In genomic region chr17:1473170-1473569, GRCh38 we compare ENCODE assay signal across 14 cellular contexts. TPM values are rescaled to one million over a fixed set of nuclear protein-coding genes. Genes with fewer than 3 reads are reported as not detected.
DNase-seq lines count a peak whose midpoint lies in the region; ATAC-seq and TF ChIP-seq lines count a peak whose summit lies in the region.
"Had no signal": no experiment of that assay in that cellular context is flagged by ENCODE, and none has a peak within 500 bp of the region (broad histone marks: within the 10 kb centered on the region; RNA-seq: fewer than 3 reads in every experiment).

No MANE protein-coding gene starts in this region.

- H4K12ac ChIP-seq in trophoblast cell (ENCODE audit: low read depth, low read length) = no peak overlapping the region

- H4K5ac ChIP-seq in H9 (ENCODE audit: insufficient read length, low read depth, low read length) = no peak overlapping the region

- no peak for TF ChIP-seq RAD21 in SK-N-SH (IDR thresholded peaks at IDR 0.05; ENCODE audit: low read length)

- H3K4me1 ChIP-seq in SK-N-SH (ENCODE audit: control insufficient read depth in 1 of 2, insufficient read depth in 2 of 2, low read depth in 1 of 2, low read length in 1 of 2) (no peaks in the 10 kb centered on the region), H9 (ENCODE audit: insufficient read depth, low read length) (no peaks in the 10 kb centered on the region), trophoblast cell (ENCODE audit: control insufficient read depth in 1 of 2, insufficient read depth in 2 of 2, low read length in 2 of 2) (peaks cover 4 to 5% of the 10 kb centered on the region in 2 experiments)
- peaks cover 0 to 7% of the 10 kb centered on the region in 2 donors for H3K4me1 ChIP-seq in naive thymus-derived CD4-positive, alpha-beta T cell (ENCODE audit: control insufficient read depth in 2 of 2, insufficient read depth in 2 of 2, low read length in 2 of 2)
- H3K4me1 ChIP-seq: uterus had no signal

- H3K79me1 ChIP-seq in H9 (ENCODE audit: insufficient read depth, low read depth, low read length, poor library complexity, severe bottlenecking) (no peaks in the 10 kb centered on the region), trophoblast cell (ENCODE audit: low read length) (no peaks in the 10 kb centered on the region)

- peaks cover 0 to 21% of the 10 kb centered on the region in 2 experiments; a peak in 2 of 4 replicates for H3K4me1 Mint-ChIP-seq in H9
- peaks cover 19% of the 10 kb centered on the region for H3K4me1 Mint-ChIP-seq in activated T-cell treated with anti-CD3 and anti-CD28 coated beads, Interleukin-2, amount 50 U/mL, for 72 hours (ENCODE audit: low read depth)
- peaks cover 15 to 19% (median 18%) of the 10 kb centered on the region in 7 donors for H3K4me1 Mint-ChIP-seq in naive thymus-derived CD4-positive, alpha-beta T cell

- DNase-seq in SK-N-SH (no peak), H9 (peak; percentile 67), hippocampal formation (lab: John Stamatoyannopoulos, UW) (no peak), trophoblast cell (no peak)
- DNase-seq in activated T-cell treated with anti-CD3 and anti-CD28 coated beads, Interleukin-2, amount 50 U/mL, for 72 hours = no peak
- DNase-seq in naive thymus-derived CD4-positive, alpha-beta T cell = no peak
- DNase-seq: lower lobe of right lung; RPMI8226; stimulated activated CD8-positive, alpha-beta memory T cell treated with anti-CD3 and anti-CD28 coated beads, Interleukin-4, amount 100 ng/mL, for 48 hours; T-helper 9 cell; uterus had no signal

- H3K36me3 Mint-ChIP-seq in H9 (ENCODE audit: insufficient read depth in 1 of 3, low read depth in 3 of 3) = peaks cover 10 to 67% (median 39%) of the 10 kb centered on the region in 3 experiments; a peak in 6 of 7 replicates
- H3K36me3 Mint-ChIP-seq in activated T-cell treated with anti-CD3 and anti-CD28 coated beads, Interleukin-2, amount 50 U/mL, for 72 hours (ENCODE audit: insufficient read depth in 2 of 2) = peaks cover 1 to 2% of the 10 kb centered on the region in 2 donors
- H3K36me3 Mint-ChIP-seq in naive thymus-derived CD4-positive, alpha-beta T cell = peaks cover 0 to 24% (median 11%) of the 10 kb centered on the region in 5 donors

- H2AK5ac ChIP-seq in H9 (ENCODE audit: insufficient read length, low read length) (no peak overlapping the region), trophoblast cell (ENCODE audit: low read length) (no peak overlapping the region)

- H2AFZ ChIP-seq in SK-N-SH (ENCODE audit: low read depth) (no peak overlapping the region), H9 (ENCODE audit: low read length) (no peak overlapping the region), trophoblast cell (ENCODE audit: insufficient read depth, low read length, poor library complexity) (no peak overlapping the region)

- H2BK12ac ChIP-seq in H9 (ENCODE audit: insufficient read length, low read depth, low read length) (no peak overlapping the region), trophoblast cell (ENCODE audit: low read length) (no peak overlapping the region)

- no peak overlapping the region for H2BK20ac ChIP-seq in H9 (ENCODE audit: low read depth, low read length, poor library complexity, severe bottlenecking)

- peaks cover 35 to 46% of the 10 kb centered on the region in 2 experiments for H3K36me3 ChIP-seq in SK-N-SH (replicated peaks in 1 of 2; ENCODE audit: control insufficient read depth in 1 of 2, insufficient read depth in 2 of 2, low read length in 1 of 2)
- peaks cover 0 to 37% (median 0%) of the 10 kb centered on the region in 3 experiments for H3K36me3 ChIP-seq in naive thymus-derived CD4-positive, alpha-beta T cell (ENCODE audit: control insufficient read depth in 2 of 3, insufficient read depth in 3 of 3, low read length in 3 of 3)
- H3K36me3 ChIP-seq in trophoblast cell (ENCODE audit: control insufficient read depth in 1 of 2, insufficient read depth in 2 of 2, low read length in 2 of 2) = peaks cover 92 to 93% of the 10 kb centered on the region in 2 experiments
- H3K36me3 ChIP-seq: uterus had no signal

- H3K4me3 ChIP-seq in SK-N-SH (ENCODE audit: low read depth in 2 of 2, low read length in 1 of 2) = no peak overlapping the region
- H3K4me3 ChIP-seq in naive thymus-derived CD4-positive, alpha-beta T cell (ENCODE audit: low read length) = no peak overlapping the region
- no peak overlapping the region for H3K4me3 ChIP-seq in trophoblast cell (ENCODE audit: low read depth, low read length)
- H3K4me3 ChIP-seq: lower lobe of right lung, uterus had no signal

- H3F3A ChIP-seq in SK-N-SH (replicated peaks; ENCODE audit: insufficient read depth) = no peaks in the 10 kb centered on the region

- H3K18ac ChIP-seq in H9 (ENCODE audit: insufficient read length, low read depth, low read length) (no peak overlapping the region), trophoblast cell (ENCODE audit: low read length) (no peak overlapping the region)

- H4K91ac ChIP-seq in H9 (ENCODE audit: insufficient read length, low read depth, low read length) (no peak overlapping the region), trophoblast cell (ENCODE audit: low read depth, low read length) (no peak overlapping the region)

- H3K27ac ChIP-seq in SK-N-SH (ENCODE audit: low read depth in 2 of 2, low read length in 1 of 2) (no peak overlapping the region), H9 (ENCODE audit: insufficient read length, low read depth, low read length) (no peak overlapping the region), trophoblast cell (ENCODE audit: low read depth, low read length) (no peak overlapping the region)
- no peak overlapping the region for H3K27ac ChIP-seq in naive thymus-derived CD4-positive, alpha-beta T cell (ENCODE audit: low read depth, low read length)
- H3K27ac ChIP-seq: KMS-11, lower lobe of right lung, uterus had no signal

- intact Hi-C loops in naive thymus-derived CD4-positive, alpha-beta T cell (cut with micrococcal nuclease) = loop anchor here in 1 of 2 donors (1.0 to 5.0 kb wide), 3 partner anchors 14 to 108 kb away; partner anchors contain the start of gene INPP5K

- H3K27me3 ChIP-seq in SK-N-SH (ENCODE audit: insufficient read depth) (no peaks in the 10 kb centered on the region), H9 (ENCODE audit: insufficient read depth, low read length) (no peaks in the 10 kb centered on the region), trophoblast cell (ENCODE audit: insufficient read depth, low read length) (no peaks in the 10 kb centered on the region)
- H3K27me3 ChIP-seq in naive thymus-derived CD4-positive, alpha-beta T cell (ENCODE audit: control insufficient read depth in 2 of 2, insufficient read depth in 2 of 2, low read length in 2 of 2) = no peaks in the 10 kb centered on the region
- H3K27me3 ChIP-seq: uterus had no signal

- no peaks in the 10 kb centered on the region for H3K27me3 Mint-ChIP-seq in H9 (ENCODE audit: low read depth)
- H3K27me3 Mint-ChIP-seq in activated T-cell treated with anti-CD3 and anti-CD28 coated beads, Interleukin-2, amount 50 U/mL, for 72 hours (ENCODE audit: low read depth) = peaks cover 7% of the 10 kb centered on the region
- H3K27me3 Mint-ChIP-seq in naive thymus-derived CD4-positive, alpha-beta T cell = no peaks in the 10 kb centered on the region

- no peak overlapping the region for H3T11ph ChIP-seq in H9 (ENCODE audit: low read length)

- H3K23ac ChIP-seq in H9 (ENCODE audit: insufficient read length, low read depth, low read length) = no peak overlapping the region
- H3K23ac ChIP-seq in trophoblast cell (ENCODE audit: low read length) = no peak overlapping the region

- H3K9me2 ChIP-seq in SK-N-SH = no peaks in the 10 kb centered on the region

- 0 out of 7 replicates have a peak overlapping the region, but pooled peaks of 1 of the 3 experiments have one; percentile 39 for H3K27ac Mint-ChIP-seq in H9
- no peak overlapping the region for H3K27ac Mint-ChIP-seq in activated T-cell treated with anti-CD3 and anti-CD28 coated beads, Interleukin-2, amount 50 U/mL, for 72 hours
- H3K27ac Mint-ChIP-seq in naive thymus-derived CD4-positive, alpha-beta T cell = peak overlapping the region in 5 of 9 donors; percentile 15 to 76 (median 68)

- TF ChIP-seq CTCF in SK-N-SH (IDR thresholded peaks at IDR 0.05) (no peak), H9 (conservative IDR thresholded peaks at IDR 0.05) (peak; percentile 36; the same call in 2 of the 3 replicates)

- H2BK15ac ChIP-seq in H9 (ENCODE audit: low read depth, low read length) = no peak overlapping the region

- CTCF ChIA-PET in SK-N-SH (lab: Yijun Ruan, JAX) = no interaction called here
- CTCF ChIA-PET in naive thymus-derived CD4-positive, alpha-beta T cell (lab: Charles Lee) = interaction anchor here (1.4 kb wide), 1 partner anchor 108 kb away, joined by 5 read pairs; no protein-coding TSS in a partner anchor

- H3K4me2 ChIP-seq in SK-N-SH = no peak overlapping the region
- no peak overlapping the region for H3K4me2 ChIP-seq in H9 (ENCODE audit: insufficient read depth, insufficient read length, low read length)
- H3K4me2 ChIP-seq in trophoblast cell (ENCODE audit: low read length) = no peak overlapping the region
- H3K4me2 ChIP-seq: KMS-11 had no signal

- H3K14ac ChIP-seq in H9 (ENCODE audit: insufficient read depth, low read length) (no peak overlapping the region), trophoblast cell (ENCODE audit: low read length) (no peak overlapping the region)

- no peak for TF ChIP-seq EP300 in SK-N-SH (IDR thresholded peaks at IDR 0.05; ENCODE audit: borderline replicate concordance in 1 of 2, low read depth in 1 of 2, low read length in 1 of 2)

- H3K79me2 ChIP-seq in SK-N-SH (ENCODE audit: insufficient read depth) = no peaks in the 10 kb centered on the region; the same call in 1 of the 2 replicates
- H3K79me2 ChIP-seq in H9 (ENCODE audit: insufficient read depth, low read length) = no peaks in the 10 kb centered on the region
- H3K79me2 ChIP-seq in trophoblast cell (ENCODE audit: control insufficient read depth, insufficient read depth, low read length, poor library complexity) = no peaks in the 10 kb centered on the region

- no peaks in the 10 kb centered on the region for H3K9me3 ChIP-seq in SK-N-SH
- H3K9me3 ChIP-seq in H9 (ENCODE audit: control insufficient read depth, low read depth, low read length) = no peaks in the 10 kb centered on the region
- H3K9me3 ChIP-seq in naive thymus-derived CD4-positive, alpha-beta T cell (ENCODE audit: control insufficient read depth in 2 of 3, low read length in 3 of 3) = no peaks in the 10 kb centered on the region
- peaks cover 3% of the 10 kb centered on the region for H3K9me3 ChIP-seq in trophoblast cell (ENCODE audit: insufficient read depth, low read depth, low read length)
- H3K9me3 ChIP-seq: lower lobe of right lung, uterus had no signal

- WGBS in SK-N-SH (ENCODE audit: low lambda C conversion rate) = 82% methylated on average over 11 of the region's 11 CpGs
- WGBS in H9 (ENCODE audit: extremely low coverage, insufficient read length, low lambda C conversion rate) = no CpG with 5 or more reads among the region's 11 CpGs
- no CpG with 5 or more reads among the region's 11 CpGs for WGBS in trophoblast cell (ENCODE audit: extremely low coverage, insufficient coverage, insufficient read length)

- H3K4me3 Mint-ChIP-seq in H9 = peak overlapping the region in 1 of 2 experiments; percentile 20; a peak in 1 of 5 replicates
- H3K4me3 Mint-ChIP-seq in activated T-cell treated with anti-CD3 and anti-CD28 coated beads, Interleukin-2, amount 50 U/mL, for 72 hours = no peak overlapping the region
- peak overlapping the region in 3 of 10 donors; percentile 11 to 57 (median 47) for H3K4me3 Mint-ChIP-seq in naive thymus-derived CD4-positive, alpha-beta T cell

- no peak overlapping the region for H2BK5ac ChIP-seq in H9 (ENCODE audit: insufficient read length, low read length)
- H2BK5ac ChIP-seq in trophoblast cell (ENCODE audit: low read depth, low read length, poor library complexity) = no peak overlapping the region

- no peaks in the 10 kb centered on the region for H4K20me1 ChIP-seq in SK-N-SH (ENCODE audit: insufficient read depth)
- H4K20me1 ChIP-seq in H9 (ENCODE audit: control insufficient read depth, insufficient read depth, insufficient read length) = no peaks in the 10 kb centered on the region

- H3K9me3 Mint-ChIP-seq in H9 = no peaks in the 10 kb centered on the region
- H3K9me3 Mint-ChIP-seq in activated T-cell treated with anti-CD3 and anti-CD28 coated beads, Interleukin-2, amount 50 U/mL, for 72 hours = no peaks in the 10 kb centered on the region
- peaks cover 0 to 6% (median 0%) of the 10 kb centered on the region in 11 donors for H3K9me3 Mint-ChIP-seq in naive thymus-derived CD4-positive, alpha-beta T cell

- H3K9ac ChIP-seq in SK-N-SH (no peak overlapping the region), H9 (ENCODE audit: extremely low read depth, insufficient read length, low read length) (no peak overlapping the region), trophoblast cell (ENCODE audit: low read length) (no peak overlapping the region)
- H3K9ac ChIP-seq: KMS-11 had no signal

- H4K8ac ChIP-seq in H9 (replicated peaks; ENCODE audit: insufficient read length, low read depth, low read length) (no peak overlapping the region), trophoblast cell (ENCODE audit: low read depth, low read length) (no peak overlapping the region)

- POLR2A ChIA-PET in SK-N-SH (lab: Yijun Ruan, JAX) = interaction anchor here (1.2 kb wide), 1 partner anchor 14 kb away, joined by 5 read pairs; no protein-coding TSS in a partner anchor
- POLR2A ChIA-PET in naive thymus-derived CD4-positive, alpha-beta T cell (lab: Charles Lee) = interaction anchor here (0.6 kb wide), 2 partner anchors 15 to 179 kb away, joined by 3 read pairs; no protein-coding TSS in a partner anchor

- H2BK120ac ChIP-seq in H9 (ENCODE audit: low read depth, low read length, poor library complexity, severe bottlenecking) = no peak overlapping the region
- no peak overlapping the region for H2BK120ac ChIP-seq in trophoblast cell (ENCODE audit: insufficient read depth, low read length, poor library complexity)

- H3K23me2 ChIP-seq in H9 (ENCODE audit: insufficient read length, low read depth, low read length, poor library complexity, severe bottlenecking) = no peaks in the 10 kb centered on the region

- peak; percentile 26; the same call in 2 of the 3 replicates for ATAC-seq in SK-N-SH treated with all-trans-retinoic acid at 6 μM for 48 hours
- peak; percentile 37 to 71 for ATAC-seq in activated T-cell treated with anti-CD3 and anti-CD28 coated beads, Interleukin-2, amount 50 U/mL, for 72 hours (replicated peaks in 1 of 2)
- peak; percentile 65 for ATAC-seq in naive thymus-derived CD4-positive, alpha-beta T cell
- ATAC-seq in HG03280 (IDR thresholded peaks at IDR 0.05; ENCODE audit: unreplicated experiment) = no peak
- ATAC-seq: lower lobe of right lung had no signal

- H3K4ac ChIP-seq in H9 (ENCODE audit: low read depth, low read length) = no peak overlapping the region
- no peak overlapping the region for H3K4ac ChIP-seq in trophoblast cell (ENCODE audit: low read depth, low read length)

- H3K56ac ChIP-seq in H9 (ENCODE audit: insufficient read length, low read depth, low read length) = no peak overlapping the region

RNA-seq across cellular contexts. Expression of gene CRK, which starts 17.1 kb away (rescaled TPM):
- 50.7 and 63.5 TPM in 2 replicates for polyA plus RNA-seq in SK-N-SH (2012; rRNA removed)
- polyA plus RNA-seq in SK-N-SH (2012; cell fraction: cytosol; rRNA removed) = 73.3 and 80.8 TPM in 2 replicates
- 22.6 and 29.4 TPM in 2 replicates for polyA plus RNA-seq in SK-N-SH (2012; cell fraction: nucleus; rRNA removed)
- total RNA-seq in H9 (2021) = 58.9 and 60.5 TPM in 2 replicates
- total RNA-seq in activated T-cell treated with anti-CD3 and anti-CD28 coated beads, Interleukin-2, amount 50 U/mL, for 72 hours = 10 to 100 TPM; 18.7 to 22.9 TPM
- 10 to 100 TPM; 16.9 to 29.0 (median 20.9) TPM for total RNA-seq in naive thymus-derived CD4-positive, alpha-beta T cell
- polyA plus RNA-seq in naive thymus-derived CD4-positive, alpha-beta T cell = 10 to 100 TPM; 20.0 to 24.3 TPM
- polyA plus RNA-seq in trophoblast cell (2013) = 43.6 and 43.9 TPM in 2 replicates

RNA-seq across cellular contexts. Expression of gene MYO1C, which starts 19.3 kb away (rescaled TPM):
- polyA plus RNA-seq in SK-N-SH (2012; rRNA removed) = 98.0 and 102 TPM in 2 replicates
- polyA plus RNA-seq in SK-N-SH (2012; cell fraction: cytosol; rRNA removed) = 44.7 and 60.5 TPM in 2 replicates
- 250 and 284 TPM in 2 replicates for polyA plus RNA-seq in SK-N-SH (2012; cell fraction: nucleus; rRNA removed)
- total RNA-seq in H9 (2021) = 86.5 and 87.4 TPM in 2 replicates
- total RNA-seq in activated T-cell treated with anti-CD3 and anti-CD28 coated beads, Interleukin-2, amount 50 U/mL, for 72 hours = 10 to 100 TPM; 32.8 to 49.9 TPM
- 10 to 100 TPM; 10.3 to 37.0 (median 23.6) TPM for total RNA-seq in naive thymus-derived CD4-positive, alpha-beta T cell
- 1 to 10 TPM; 4.4 to 4.7 TPM for polyA plus RNA-seq in naive thymus-derived CD4-positive, alpha-beta T cell
- 83.3 and 84.7 TPM in 2 replicates for polyA plus RNA-seq in trophoblast cell (2013)

RNA-seq across cellular contexts. Expression of gene INPP5K, which starts 43.2 kb away (rescaled TPM):
- polyA plus RNA-seq in SK-N-SH (2012; rRNA removed) = 26.2 and 28.6 TPM in 2 replicates
- 15.2 and 21.1 TPM in 2 replicates for polyA plus RNA-seq in SK-N-SH (2012; cell fraction: cytosol; rRNA removed)
- 55.3 and 72.1 TPM in 2 replicates for polyA plus RNA-seq in SK-N-SH (2012; cell fraction: nucleus; rRNA removed)
- 28.1 and 29.4 TPM in 2 replicates for total RNA-seq in H9 (2021)
- total RNA-seq in activated T-cell treated with anti-CD3 and anti-CD28 coated beads, Interleukin-2, amount 50 U/mL, for 72 hours = 10 to 100 TPM; 48.4 to 51.2 TPM
- 100 to 1,000 TPM in 2 of 5 experiments, 10 to 100 TPM in 3; 50.5 to 184 (median 84.2) TPM for total RNA-seq in naive thymus-derived CD4-positive, alpha-beta T cell
- polyA plus RNA-seq in naive thymus-derived CD4-positive, alpha-beta T cell = 10 to 100 TPM; 72.9 to 84.3 TPM
- polyA plus RNA-seq in trophoblast cell (2013) = 22.0 and 24.5 TPM in 2 replicates
